Comparison of ENCODE assay signal across 7 cellular contexts in genomic region chr17:18141210-18141803, GRCh38. TPM values are rescaled to one million over a fixed set of nuclear protein-coding genes. Genes with fewer than 3 reads are reported as not detected.
DNase-seq lines count a peak whose midpoint lies in the region; ATAC-seq and TF ChIP-seq lines count a peak whose summit lies in the region.

No MANE protein-coding gene starts in this region.

- H3K4me3 ChIP-seq in PC-3 (ENCODE audit: low read length) = no peak overlapping the region
- H3K4me3 ChIP-seq in astrocyte of the spinal cord (ENCODE audit: low read depth, low read length) = no peak overlapping the region

- H3K9me2 ChIP-seq in PC-3 (replicated peaks; ENCODE audit: low read length) = no peaks in the 10 kb centered on the region

- 0 out of 2 replicates have a peak overlapping the region, but pooled peaks have one; percentile 5 for H2AFZ ChIP-seq in PC-3 (ENCODE audit: low read length)

- BruUV-seq in PC-3 (replicated peaks; lab: Mats Ljungman, UMichigan) = no TSS peak

- intact Hi-C loops in PC-3 (cut with micrococcal nuclease) = loop anchor here (1.0 kb wide), 1 partner anchor 42 kb away; the partner anchor contains the start of gene ALKBH5

- no peaks in the 10 kb centered on the region for H3K4me1 ChIP-seq in PC-3 (ENCODE audit: insufficient read depth, low read length)

- CTCF ChIA-PET in HEK293T (lab: Yijun Ruan, JAX) = interaction anchor here (0.5 to 2.5 kb wide), 13 partner anchors 10 to 1910 kb away, joined by 3 to 24 read pairs (median 4); partner anchors contain the start of gene ALKBH5
- CTCF ChIA-PET in PC-3 (lab: Charles Lee) = no interaction called here

- no peaks in the 10 kb centered on the region for H3K36me3 ChIP-seq in PC-3 (ENCODE audit: low read depth, low read length)

- TF ChIP-seq CTCF in PC-3 (conservative IDR thresholded peaks at IDR 0.05; ENCODE audit: low read depth, low read length) (peak; percentile 79), astrocyte of the spinal cord (IDR thresholded peaks at IDR 0.05; ENCODE audit: low read depth, low read length) (peak; percentile 48)

- DNase-seq in DMS114 treated with DMSO at 0.1 percent for 48 hours (lab: John Stamatoyannopoulos, UW; ENCODE audit: unreplicated experiment) = peak; percentile 3
- DNase-seq in HEK293T (ENCODE audit: extremely low spot score) = peak; percentile 55
- peak; percentile 82 for DNase-seq in PC-3
- DNase-seq in astrocyte of the spinal cord (ENCODE audit: low read depth, low spot score) = peak; percentile 58
- DNase-seq in inferior parietal cortex (ENCODE audit: extremely low spot score) = peak; percentile 79
- peak in 5 of 6 experiments; percentile 5 to 75 (median 30) for DNase-seq in stimulated activated naive CD4-positive, alpha-beta T cell (lab: John Stamatoyannopoulos, UW)

- H3K9me3 ChIP-seq in PC-3 (ENCODE audit: low read length) = no peaks in the 10 kb centered on the region

- POLR2A ChIA-PET in HEK293T (lab: Yijun Ruan, JAX) = interaction anchor here (1.2 to 1.5 kb wide), 2 partner anchors 12 to 42 kb away, joined by 4 to 5 read pairs; partner anchors contain the start of gene ALKBH5
- POLR2A ChIA-PET in PC-3 (lab: Charles Lee; ENCODE audit: unreplicated experiment) = no interaction called here

- H4K20me1 ChIP-seq in PC-3 (ENCODE audit: low read length) = no peaks in the 10 kb centered on the region

- no peak overlapping the region for H3K4me2 ChIP-seq in PC-3 (ENCODE audit: low read length)

- no peaks in the 10 kb centered on the region for H3K27me3 ChIP-seq in PC-3 (ENCODE audit: low read length)

- in situ Hi-C loops in astrocyte of the spinal cord (cut with HindIII; ENCODE audit: low sequenced_read_pairs) = no loop called here

- ATAC-seq in PC-3 (peak; percentile 54; the same call in 1 of the 2 replicates), HG03108 (IDR thresholded peaks at IDR 0.05; ENCODE audit: unreplicated experiment) (no peak)

- no peaks in the 10 kb centered on the region for H3F3A ChIP-seq in PC-3 (ENCODE audit: low read length, unreplicated experiment)

- no peak overlapping the region for H3K27ac ChIP-seq in PC-3 (ENCODE audit: low read length)

- H3K79me2 ChIP-seq in PC-3 (ENCODE audit: low read length) = no peaks in the 10 kb centered on the region

- no peak overlapping the region for H3K9ac ChIP-seq in PC-3 (ENCODE audit: low read length)

TF ChIP-seq in HEK293T, 16 proteins besides CTCF, POLR2A, EP300 and RAD21:
- TF ChIP-seq L3MBTL2 (conservative IDR thresholded peaks at IDR 0.05) = no peak
- TF ChIP-seq PKNOX1 (IDR thresholded peaks at IDR 0.05) = peak; percentile 82

RNA-seq across cellular contexts. Expression of gene MYO15A, which starts 32.8 kb away (rescaled TPM):
- total RNA-seq in PC-3 (2014; rRNA removed) = 0.26 TPM in 1 of 2 replicates, not detected in the other

RNA-seq across cellular contexts. Expression of gene ALKBH5, which starts 42.3 kb away (rescaled TPM):
- 207 and 227 TPM in 2 replicates for total RNA-seq in PC-3 (2014; rRNA removed)

RNA-seq across cellular contexts. Expression of gene DRG2, which starts 53.6 kb away (rescaled TPM):
- 84.1 and 102 TPM in 2 replicates for total RNA-seq in PC-3 (2014; rRNA removed)

Comparison
In these comparisons a context has a peak if more than half of its experiments do, and no peak if none do; other contexts are left out.
1. DNase-seq: peak in every context shown above with its lines; median percentile 82 in PC-3; 79 in inferior parietal cortex; 58 in astrocyte of the spinal cord; 55 in HEK293T; 30 in stimulated activated naive CD4-positive, alpha-beta T cell; 3 in DMS114 treated with DMSO at 0.1 percent for 48 hours.